ENCODE assay signal across 1 cellular context in genomic region chr17:64147110-64148016, GRCh38.
TF ChIP-seq lines count a peak whose summit lies in the region.

No MANE protein-coding gene starts in this region.

TF ChIP-seq in HepG2, 621 proteins besides CTCF, POLR2A, EP300 and RAD21 (continued from another document and continues in another):
- TF ChIP-seq KDM3A (CRISPR knock-in tag; IDR thresholded peaks at IDR 0.05; ENCODE audit: low read depth) (0 out of 2 replicates have a peak, but pooled peaks have one; percentile 44), THAP11 (CRISPR knock-in tag; IDR thresholded peaks at IDR 0.05) (peak; percentile 9; the same call in 1 of the 2 replicates), BRD4 (CRISPR knock-in tag; IDR thresholded peaks at IDR 0.05) (no peak), RBFOX2 (IDR thresholded peaks at IDR 0.05; ENCODE audit: low read depth, low read length) (peak; percentile 84), POGK (CRISPR knock-in tag; conservative IDR thresholded peaks at IDR 0.05) (no peak), MAX (IDR thresholded peaks at IDR 0.05) (peak; percentile 88), ZNF670 (CRISPR knock-in tag; IDR thresholded peaks at IDR 0.05; ENCODE audit: borderline replicate concordance) (no peak), ZNF770 (CRISPR knock-in tag; IDR thresholded peaks at IDR 0.05) (no peak), ZNF207 (IDR thresholded peaks at IDR 0.05; ENCODE audit: borderline replicate concordance) (no peak), SNRNP70 (IDR thresholded peaks at IDR 0.05; ENCODE audit: low read depth, low read length) (peak; percentile 55; the same call in 1 of the 2 replicates), MXD3 (CRISPR knock-in tag; IDR thresholded peaks at IDR 0.05) (no peak), ZHX2 (IDR thresholded peaks at IDR 0.05; ENCODE audit: low read depth) (no peak), ZHX2 (CRISPR knock-in tag; IDR thresholded peaks at IDR 0.05; ENCODE audit: borderline replicate concordance) (0 out of 2 replicates have a peak, but pooled peaks have one; percentile 65), ZBTB43 (CRISPR knock-in tag; conservative IDR thresholded peaks at IDR 0.05) (peak; percentile 83), ZNF256 (CRISPR knock-in tag; conservative IDR thresholded peaks at IDR 0.05) (no peak), FOXP4 (CRISPR knock-in tag; IDR thresholded peaks at IDR 0.05) (peak; percentile 31; the same call in 1 of the 2 replicates), DNMT1 (CRISPR knock-in tag; IDR thresholded peaks at IDR 0.05) (0 out of 2 replicates have a peak, but pooled peaks have one; percentile 34), ZNF3 (CRISPR knock-in tag; IDR thresholded peaks at IDR 0.05) (no peak), IRX3 (CRISPR knock-in tag; IDR thresholded peaks at IDR 0.05; ENCODE audit: borderline replicate concordance, low read depth) (no peak), ETV6 (CRISPR knock-in tag; conservative IDR thresholded peaks at IDR 0.05) (no peak), ZNF772 (CRISPR knock-in tag; IDR thresholded peaks at IDR 0.05) (no peak), ZBTB20 (CRISPR knock-in tag; IDR thresholded peaks at IDR 0.05; ENCODE audit: borderline replicate concordance, low read depth) (no peak), ZBTB44 (CRISPR knock-in tag; IDR thresholded peaks at IDR 0.05) (no peak), ZNF225 (CRISPR knock-in tag; IDR thresholded peaks at IDR 0.05) (no peak), SCMH1 (CRISPR knock-in tag; IDR thresholded peaks at IDR 0.05; ENCODE audit: borderline replicate concordance) (no peak), ZIK1 (CRISPR knock-in tag; IDR thresholded peaks at IDR 0.05; ENCODE audit: borderline replicate concordance, low read depth) (no peak), MNT (IDR thresholded peaks at IDR 0.05) (peak; percentile 51), ZBTB4 (CRISPR knock-in tag; IDR thresholded peaks at IDR 0.05; ENCODE audit: borderline replicate concordance) (no peak), ZKSCAN1 (IDR thresholded peaks at IDR 0.05; ENCODE audit: low read length) (no peak), ZSCAN12 (CRISPR knock-in tag; IDR thresholded peaks at IDR 0.05) (no peak), RARG (CRISPR knock-in tag; IDR thresholded peaks at IDR 0.05; ENCODE audit: low read depth) (no peak), SETDB1 (CRISPR knock-in tag; IDR thresholded peaks at IDR 0.05; ENCODE audit: borderline replicate concordance) (no peak), NCOA5 (CRISPR knock-in tag; IDR thresholded peaks at IDR 0.05) (peak; percentile 89; the same call in 1 of the 2 replicates), KLF9 (CRISPR knock-in tag; IDR thresholded peaks at IDR 0.05; ENCODE audit: low read depth) (no peak), AGO1 (IDR thresholded peaks at IDR 0.05; ENCODE audit: low read depth, low read length, poor library complexity, severe bottlenecking) (peak; percentile 93), KDM4B (CRISPR knock-in tag; IDR thresholded peaks at IDR 0.05) (no peak), PAWR (CRISPR knock-in tag; IDR thresholded peaks at IDR 0.05; ENCODE audit: borderline replicate concordance) (no peak), ZNF546 (CRISPR knock-in tag; conservative IDR thresholded peaks at IDR 0.05) (no peak), CHD2 (IDR thresholded peaks at IDR 0.05; ENCODE audit: low read depth, low read length) (no peak; the same call in 1 of the 2 replicates), SSRP1 (CRISPR knock-in tag; IDR thresholded peaks at IDR 0.05) (peak; percentile 99), ZNF788 (CRISPR knock-in tag; IDR thresholded peaks at IDR 0.05; ENCODE audit: borderline replicate concordance) (peak; percentile 8; the same call in 1 of the 2 replicates), ZNF180 (CRISPR knock-in tag; IDR thresholded peaks at IDR 0.05; ENCODE audit: borderline replicate concordance, low read depth) (no peak)
